In the genomic region with DNA sequence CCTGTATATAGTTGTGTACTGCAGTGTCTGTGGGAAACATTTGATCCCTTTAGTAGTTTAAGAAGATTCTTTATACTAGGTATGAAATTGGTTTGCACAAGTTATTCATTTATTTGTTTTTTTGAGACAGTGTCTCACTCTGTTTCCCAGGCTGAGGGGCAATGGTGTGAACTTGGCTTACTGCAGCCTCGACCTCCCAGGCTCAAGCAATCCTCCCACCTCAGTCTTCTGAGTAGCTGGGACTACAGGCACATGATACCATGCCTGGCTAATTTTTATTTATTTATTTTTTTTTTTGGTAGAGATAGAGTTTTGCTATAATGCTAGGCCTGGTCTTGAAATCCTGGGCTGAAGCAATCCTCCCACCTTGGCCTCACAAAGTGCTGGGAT, we compare ENCODE assay signal across 15 cellular contexts.
"Had no signal": no experiment of that assay in that cellular context is flagged by ENCODE, and none has a peak within 500 bp of the region (broad histone marks: within the 10 kb centered on the region; RNA-seq: fewer than 3 reads in every experiment).

No MANE protein-coding gene starts in this region.

- H3K4me1 ChIP-seq: colonic mucosa, sigmoid colon, testis had no signal

- H3K27ac Mint-ChIP-seq: activated CD8-positive, alpha-beta T cell treated with anti-CD3 and anti-CD28 coated beads for 36 hours; nephron progenitor cell; stimulated activated naive CD8-positive, alpha-beta T cell treated with anti-CD3 and anti-CD28 coated beads, Interleukin-15, amount 100 ng/mL, for 72 hours had no signal

- H3K9me3 ChIP-seq: colonic mucosa, sigmoid colon, testis had no signal

- H3K4me3 ChIP-seq: colonic mucosa, sigmoid colon, testis had no signal

- DNase-seq: activated CD8-positive, alpha-beta memory T cell treated with anti-CD3 and anti-CD28 coated beads, Interleukin-2, amount 50 U/mL, for 4 hours; activated CD8-positive, alpha-beta T cell treated with anti-CD3 and anti-CD28 coated beads for 36 hours; activated naive CD4-positive, alpha-beta T cell; caudate nucleus; colonic mucosa; effector CD8-positive, alpha-beta T cell; glutamatergic neuron; left colon; nephron progenitor cell; sigmoid colon; stimulated activated CD4-positive, alpha-beta T cell treated with anti-CD3 and anti-CD28 coated beads, Interleukin-15, amount 100 ng/mL, for 24 hours; stimulated activated CD4-positive, alpha-beta T cell treated with anti-CD3 and anti-CD28 coated beads, Interleukin-4, amount 100 ng/mL, for 24 hours; stimulated activated naive CD8-positive, alpha-beta T cell treated with anti-CD3 and anti-CD28 coated beads, Interleukin-15, amount 100 ng/mL, for 72 hours; T-helper 9 cell; testis had no signal

- H3K4me1 Mint-ChIP-seq: nephron progenitor cell; stimulated activated naive CD8-positive, alpha-beta T cell treated with anti-CD3 and anti-CD28 coated beads, Interleukin-15, amount 100 ng/mL, for 72 hours had no signal

- H3K4me3 Mint-ChIP-seq: activated CD8-positive, alpha-beta T cell treated with anti-CD3 and anti-CD28 coated beads for 36 hours; nephron progenitor cell; stimulated activated naive CD8-positive, alpha-beta T cell treated with anti-CD3 and anti-CD28 coated beads, Interleukin-15, amount 100 ng/mL, for 72 hours had no signal

- H3K27ac ChIP-seq: colonic mucosa, sigmoid colon, testis had no signal

- H3K36me3 ChIP-seq: colonic mucosa, sigmoid colon had no signal

- H3K27me3 Mint-ChIP-seq: activated CD8-positive, alpha-beta T cell treated with anti-CD3 and anti-CD28 coated beads for 36 hours; stimulated activated naive CD8-positive, alpha-beta T cell treated with anti-CD3 and anti-CD28 coated beads, Interleukin-15, amount 100 ng/mL, for 72 hours had no signal

- H3K9me3 Mint-ChIP-seq: nephron progenitor cell had no signal

- H3K27me3 ChIP-seq: colonic mucosa, sigmoid colon, testis had no signal

- ATAC-seq: activated CD8-positive, alpha-beta T cell treated with anti-CD3 and anti-CD28 coated beads for 36 hours; left colon; stimulated activated naive CD8-positive, alpha-beta T cell treated with anti-CD3 and anti-CD28 coated beads, Interleukin-15, amount 100 ng/mL, for 72 hours had no signal
